In genomic region chr20:59618131-59618530, GRCh38 we compare ENCODE assay signal across 16 cellular contexts.
DNase-seq lines count a peak whose midpoint lies in the region; ATAC-seq and TF ChIP-seq lines count a peak whose summit lies in the region.
"Had no signal": no experiment of that assay in that cellular context is flagged by ENCODE, and none has a peak within 500 bp of the region (broad histone marks: within the 10 kb centered on the region; RNA-seq: fewer than 3 reads in every experiment).

No MANE protein-coding gene starts in this region.

- TF ChIP-seq CTCF in RWPE2 (IDR thresholded peaks at IDR 0.05; ENCODE audit: poor library complexity, severe bottlenecking) (no peak), GM20000 (IDR thresholded peaks at IDR 0.05; ENCODE audit: extremely low read depth, missing control alignments) (no peak)

- DNase-seq in activated effector memory CD4-positive, alpha-beta T cell treated with anti-CD3 and anti-CD28 coated beads, Interleukin-2, amount 50 U/mL, for 16 hours: peak; percentile 25
- DNase-seq in activated effector memory CD4-positive, alpha-beta T cell treated with Interleukin-2 at 50 U/mL for 16 hours: no peak
- peak; percentile 69 for DNase-seq in RWPE2 (ENCODE audit: low spot score)
- DNase-seq in medulla oblongata (ENCODE audit: extremely low spot score): peak; percentile 55
- DNase-seq in stimulated activated naive CD4-positive, alpha-beta T cell treated with Interleukin-2 at 50 U/mL for 16 hours (lab: John Stamatoyannopoulos, UW): no peak
- DNase-seq in NOMO-1 treated with DMSO at 0.1 percent for 48 hours (lab: John Stamatoyannopoulos, UW; ENCODE audit: unreplicated experiment): no peak
- DNase-seq in GM20000 (ENCODE audit: low spot score): no peak
- DNase-seq: DMS79, H9, MM.1S, NCI-H1105, NCI-H1694, NCI-H2227 treated with DMSO at 0.1 percent for 48 hours, NCI-H524 treated with DMSO at 0.1 percent for 48 hours, PC-9 had no signal

- H3K9me3 ChIP-seq in RWPE2 (ENCODE audit: severe bottlenecking): no peaks in the 10 kb centered on the region

- H3K36me3 ChIP-seq in RWPE2 (ENCODE audit: low read depth): no peaks in the 10 kb centered on the region

- ATAC-seq in RWPE2 (ENCODE audit: low read depth): no peak

- no peak overlapping the region for H3K4me3 ChIP-seq in RWPE2 (ENCODE audit: severe bottlenecking)
- H3K4me3 ChIP-seq: PC-9 had no signal

- no peak overlapping the region for H3K27ac ChIP-seq in RWPE2 (ENCODE audit: poor library complexity, severe bottlenecking)
- H3K27ac ChIP-seq: PC-9, RWPE1 had no signal

- no peaks in the 10 kb centered on the region for H3K4me1 ChIP-seq in RWPE2 (ENCODE audit: insufficient read depth, poor library complexity, severe bottlenecking)

- peaks cover 92% of the 10 kb centered on the region for H3K27me3 ChIP-seq in RWPE2 (ENCODE audit: insufficient read depth, poor library complexity, severe bottlenecking)

Comparison
In these comparisons a context has a peak if more than half of its experiments do, and no peak if none do; other contexts are left out.
1. DNase-seq: peak in activated effector memory CD4-positive, alpha-beta T cell treated with anti-CD3 and anti-CD28 coated beads, Interleukin-2, amount 50 U/mL, for 16 hours (single experiment), RWPE2 (single experiment) and medulla oblongata (single experiment); none in activated effector memory CD4-positive, alpha-beta T cell treated with Interleukin-2 at 50 U/mL for 16 hours (single experiment), stimulated activated naive CD4-positive, alpha-beta T cell treated with Interleukin-2 at 50 U/mL for 16 hours (single experiment), NOMO-1 treated with DMSO at 0.1 percent for 48 hours (single experiment) and GM20000 (single experiment).